Comparison of ENCODE assay signal across 8 cellular contexts in genomic region chr15:37101634-37102314, GRCh38. TPM values are rescaled to one million over a fixed set of nuclear protein-coding genes. Genes with fewer than 3 reads are reported as not detected.
DNase-seq lines count a peak whose midpoint lies in the region; ATAC-seq, FAIRE-seq and TF ChIP-seq lines count a peak whose summit lies in the region.

No MANE protein-coding gene starts in this region.

- H3K9me3 Mint-ChIP-seq in dendritic cell treated with granulocyte-macrophage colony-stimulating factor and Interleukin-4, amounts not matched to agents 40 ng/mL and 50 ng/mL, for 4 days, result no peaks in the 10 kb centered on the region

- H3K27me3 ChIP-seq in HUES64 (ENCODE audit: insufficient read depth, low read length), result peaks cover 78% of the 10 kb centered on the region
- H3K27me3 ChIP-seq in SJSA1 (replicated peaks), result peaks cover 9% of the 10 kb centered on the region
- peaks cover 77% of the 10 kb centered on the region for H3K27me3 ChIP-seq in thymus (ENCODE audit: control insufficient read depth, insufficient read depth)

- H3K36me3 Mint-ChIP-seq in dendritic cell treated with granulocyte-macrophage colony-stimulating factor and Interleukin-4, amounts not matched to agents 40 ng/mL and 50 ng/mL, for 4 days (ENCODE audit: low read depth), result peaks cover 15% of the 10 kb centered on the region

- peaks cover 97% of the 10 kb centered on the region for H3K27me3 Mint-ChIP-seq in dendritic cell treated with granulocyte-macrophage colony-stimulating factor and Interleukin-4, amounts not matched to agents 40 ng/mL and 50 ng/mL, for 4 days

- no peak overlapping the region for H3K27ac Mint-ChIP-seq in dendritic cell treated with granulocyte-macrophage colony-stimulating factor and Interleukin-4, amounts not matched to agents 40 ng/mL and 50 ng/mL, for 4 days

- DNase-seq in Daoy (ENCODE audit: low read depth), result peak; percentile 90
- DNase-seq in SJSA1 (ENCODE audit: low read depth in 1 of 2, low spot score in 2 of 2), result peak; percentile 74 to 80
- peak in 1 of 2 donors; percentile 95 for DNase-seq in lower leg skin (ENCODE audit: low spot score in 2 of 2)
- DNase-seq in GM12891 (ENCODE audit: insufficient read length, low spot score), result no peak

- H3K27ac ChIP-seq in HUES64 (ENCODE audit: low read depth, low read length) (peak overlapping the region; percentile 54; the same call in 1 of the 2 replicates), SJSA1 (no peak overlapping the region), thymus (ENCODE audit: low read depth) (peak overlapping the region; percentile 81)

- H3K36me3 ChIP-seq in HUES64 (ENCODE audit: insufficient read depth, low read length) (no peaks in the 10 kb centered on the region), SJSA1 (no peaks in the 10 kb centered on the region), thymus (ENCODE audit: control insufficient read depth, insufficient read depth) (no peaks in the 10 kb centered on the region)

- H3K4me3 Mint-ChIP-seq in dendritic cell treated with granulocyte-macrophage colony-stimulating factor and Interleukin-4, amounts not matched to agents 40 ng/mL and 50 ng/mL, for 4 days, result peak overlapping the region; percentile 88

- TF ChIP-seq CTCF in lower leg skin (IDR thresholded peaks at IDR 0.05), result no peak

- peaks cover 58% of the 10 kb centered on the region for H3K4me1 Mint-ChIP-seq in dendritic cell treated with granulocyte-macrophage colony-stimulating factor and Interleukin-4, amounts not matched to agents 40 ng/mL and 50 ng/mL, for 4 days (ENCODE audit: low read depth)

- peak; percentile 41 for ATAC-seq in GM21367 (IDR thresholded peaks at IDR 0.05; ENCODE audit: unreplicated experiment)

- peak overlapping the region; percentile 71; the same call in 1 of the 2 replicates for H3K9ac ChIP-seq in HUES64 (ENCODE audit: low read depth, low read length)

- H3K4me1 ChIP-seq in HUES64 (ENCODE audit: insufficient read depth, low read length) (peaks cover 19% of the 10 kb centered on the region), SJSA1 (replicated peaks) (peaks cover 12% of the 10 kb centered on the region), thymus (ENCODE audit: control insufficient read depth, insufficient read depth, low read length) (peaks cover 4% of the 10 kb centered on the region)

- H3K9me3 ChIP-seq in HUES64 (ENCODE audit: insufficient read depth, low read depth, low read length) (no peaks in the 10 kb centered on the region), SJSA1 (replicated peaks) (no peaks in the 10 kb centered on the region), thymus (ENCODE audit: control insufficient read depth) (peaks cover 2% of the 10 kb centered on the region)

- WGBS in HUES64, result under 1% methylated on average over 46 of the region's 46 CpGs
- WGBS in lower leg skin, 2 donors, result 1% methylated on average over 30 to 46 of the region's 46 CpGs
- 4% methylated on average over 46 of the region's 46 CpGs for WGBS in thymus

- TF ChIP-seq POLR2A in lower leg skin (IDR thresholded peaks at IDR 0.05), result no peak
- no peak for TF ChIP-seq POLR2A in GM12891 (IDR thresholded peaks at IDR 0.05; ENCODE audit: low read depth, low read length)

- FAIRE-seq in GM12891 (lab: Jason Lieb, UNC), result no peak

- H3K4me3 ChIP-seq in HUES64 (ENCODE audit: low read length) (peak overlapping the region; percentile 65), SJSA1 (peak overlapping the region; percentile 81), lower leg skin (ENCODE audit: low read depth, poor library complexity, severe bottlenecking) (peak overlapping the region; percentile 78), thymus (ENCODE audit: low read length) (peak overlapping the region; percentile 53)

- intact Hi-C loops in dendritic cell treated with granulocyte-macrophage colony-stimulating factor and Interleukin-4, amounts not matched to agents 40 ng/mL and 50 ng/mL, for 4 days (cut with micrococcal nuclease), result loop anchor here (10.0 kb wide), 1 partner anchor 217 kb away; no protein-coding TSS in a partner anchor
- intact Hi-C loops in lower leg skin (cut with DNase I; ENCODE audit: low total_unique reads), result no loop called here

TF ChIP-seq in GM12891, 5 proteins besides CTCF, POLR2A, EP300 and RAD21:
- TF ChIP-seq SPI1 (IDR thresholded peaks at IDR 0.05; ENCODE audit: low read depth, low read length) (no peak), TAF1 (IDR thresholded peaks at IDR 0.05; ENCODE audit: low read depth, low read length) (no peak), POU2F2 (IDR thresholded peaks at IDR 0.05; ENCODE audit: low read depth, low read length) (no peak), POLR2AphosphoS5 (IDR thresholded peaks at IDR 0.05; ENCODE audit: low read depth, low read length) (no peak), PAX5 (IDR thresholded peaks at IDR 0.05; ENCODE audit: insufficient read depth, low read length, severe bottlenecking) (no peak)

RNA-seq across cellular contexts. Expression of gene MEIS2, which starts 1.4 kb away (rescaled TPM):
- total RNA-seq in Daoy (2014; rRNA removed; shearing (Covaris generic)), result 29.3 and 35.3 TPM in 2 replicates
- 15.0 TPM for polyA plus RNA-seq in HUES64 (2013, experiment 1 of 2)
- polyA plus RNA-seq in HUES64 (2013, experiment 2 of 2), result 20.2 TPM
- total RNA-seq in SJSA1 (2014; rRNA removed; shearing (Covaris generic)), result 3.0 and 4.2 TPM in 2 replicates
- total RNA-seq in lower leg skin, result 10 to 100 TPM; 12.9 to 18.5 (median 15.8) TPM
- polyA plus RNA-seq in thymus, result 32.7 TPM
- 1.7 TPM for polyA plus RNA-seq in GM12891 (2012; ENCODE audit: low read depth, missing spikeins)
